ENCODE assay signal across 14 cellular contexts in the genomic region with DNA sequence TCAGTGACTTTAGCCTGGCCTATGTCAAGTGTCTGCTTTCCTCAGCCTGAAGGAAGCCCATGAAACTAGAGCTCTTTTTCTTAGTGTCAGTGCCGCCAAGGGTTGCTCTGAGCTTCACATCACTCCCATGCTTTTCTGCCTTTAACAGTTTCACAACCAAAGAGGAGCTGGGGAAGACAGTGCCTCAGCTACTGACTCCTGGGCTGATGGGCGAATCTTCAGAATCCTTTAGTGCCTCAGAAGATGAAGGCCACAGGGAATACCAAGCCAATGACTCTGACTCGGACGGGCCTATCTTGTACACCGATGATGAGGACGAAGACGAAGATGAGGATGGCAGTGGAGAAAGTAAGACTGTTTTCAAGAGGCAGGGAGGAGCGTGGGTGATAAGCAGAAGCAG.
DNase-seq lines count a peak whose midpoint lies in the region; ATAC-seq and TF ChIP-seq lines count a peak whose summit lies in the region.
"Had no signal": no experiment of that assay in that cellular context is flagged by ENCODE, and none has a peak within 500 bp of the region (broad histone marks: within the 10 kb centered on the region; RNA-seq: fewer than 3 reads in every experiment).

No MANE protein-coding gene starts in this region.

- peak overlapping the region; percentile 62 for H3K27ac Mint-ChIP-seq in mesothelial cell of epicardium
- H3K27ac Mint-ChIP-seq in CD8-positive, alpha-beta T cell: no peak overlapping the region

- H3K27ac ChIP-seq in esophagus squamous epithelium (peak overlapping the region; percentile 50 to 86 (median 80)), suprapubic skin (peak overlapping the region; percentile 11), mesendoderm (ENCODE audit: low read depth, low read length) (no peak overlapping the region)
- no peak overlapping the region for H3K27ac ChIP-seq in CD8-positive, alpha-beta T cell (ENCODE audit: low read depth, low read length)
- H3K27ac ChIP-seq: BLaER1 treated with 17β-estradiol and CSF1 and Interleukin-3, amounts not matched to agents 10 nM and 100 nM; right lobe of liver had no signal

- H3K36me3 ChIP-seq in esophagus squamous epithelium: peaks cover 0 to 49% (median 0%) of the 10 kb centered on the region in 3 donors
- peaks cover 10% of the 10 kb centered on the region for H3K36me3 ChIP-seq in suprapubic skin
- no peaks in the 10 kb centered on the region for H3K36me3 ChIP-seq in CD8-positive, alpha-beta T cell (ENCODE audit: insufficient read depth, low read length)
- H3K36me3 ChIP-seq in mesendoderm (ENCODE audit: control insufficient read depth, insufficient read depth, low read length): peaks cover 2% of the 10 kb centered on the region
- H3K36me3 ChIP-seq: HAP-1 had no signal

- no peak overlapping the region for H2BK15ac ChIP-seq in mesendoderm (replicated peaks; ENCODE audit: low read depth)

- peaks cover 4% of the 10 kb centered on the region for H3K9me3 Mint-ChIP-seq in mesothelial cell of epicardium
- H3K9me3 Mint-ChIP-seq in CD8-positive, alpha-beta T cell: no peaks in the 10 kb centered on the region
- H3K9me3 Mint-ChIP-seq: activated naive CD8-positive, alpha-beta T cell treated with anti-CD3 and anti-CD28 coated beads, Interleukin-2, amount 50 U/mL, for 24 hours had no signal

- H3K4me3 Mint-ChIP-seq in mesothelial cell of epicardium: no peak overlapping the region
- no peak overlapping the region for H3K4me3 Mint-ChIP-seq in CD8-positive, alpha-beta T cell
- H3K4me3 Mint-ChIP-seq: activated naive CD8-positive, alpha-beta T cell treated with anti-CD3 and anti-CD28 coated beads, Interleukin-2, amount 50 U/mL, for 24 hours had no signal

- H4K5ac ChIP-seq in mesendoderm (ENCODE audit: low read length): no peak overlapping the region

- H3K27me3 ChIP-seq in esophagus squamous epithelium (no peaks in the 10 kb centered on the region), suprapubic skin (no peaks in the 10 kb centered on the region), mesendoderm (ENCODE audit: insufficient read depth, low read length, poor library complexity) (no peaks in the 10 kb centered on the region)
- H3K27me3 ChIP-seq in CD8-positive, alpha-beta T cell (ENCODE audit: insufficient read depth, low read length): no peaks in the 10 kb centered on the region
- H3K27me3 ChIP-seq: BLaER1 treated with 17β-estradiol and CSF1 and Interleukin-3, amounts not matched to agents 10 nM and 100 nM; right lobe of liver had no signal

- no peak overlapping the region for H3K4me2 ChIP-seq in mesendoderm (ENCODE audit: low read length)

- no peak overlapping the region for H2BK120ac ChIP-seq in mesendoderm (ENCODE audit: low read depth, low read length)

- no peak overlapping the region for H3K4me3 ChIP-seq in esophagus squamous epithelium
- no peak overlapping the region for H3K4me3 ChIP-seq in suprapubic skin
- no peak overlapping the region for H3K4me3 ChIP-seq in CD8-positive, alpha-beta T cell (ENCODE audit: low read depth, low read length)
- no peak overlapping the region for H3K4me3 ChIP-seq in mesendoderm (ENCODE audit: low read length)
- H3K4me3 ChIP-seq: BLaER1 treated with 17β-estradiol and CSF1 and Interleukin-3, amounts not matched to agents 10 nM and 100 nM; HAP-1; right lobe of liver had no signal

- H3K9ac ChIP-seq in mesendoderm (ENCODE audit: low read length): no peak overlapping the region
- H3K9ac ChIP-seq: BLaER1 treated with 17β-estradiol and CSF1 and Interleukin-3, amounts not matched to agents 10 nM and 100 nM had no signal

- no peak for ATAC-seq in CD8-positive, alpha-beta T cell
- ATAC-seq: right lobe of liver had no signal

- H3K4me1 ChIP-seq in esophagus squamous epithelium (peaks cover 9 to 49% (median 32%) of the 10 kb centered on the region in 3 donors), suprapubic skin (peaks cover 22% of the 10 kb centered on the region), mesendoderm (ENCODE audit: control insufficient read depth, low read depth, low read length) (no peaks in the 10 kb centered on the region)
- H3K4me1 ChIP-seq in CD8-positive, alpha-beta T cell (ENCODE audit: insufficient read depth, low read length): no peaks in the 10 kb centered on the region
- H3K4me1 ChIP-seq: HAP-1 had no signal

- H3K79me1 ChIP-seq in mesendoderm (ENCODE audit: low read length): no peaks in the 10 kb centered on the region

- H2AK5ac ChIP-seq in mesendoderm (ENCODE audit: low read length): no peak overlapping the region

- TF ChIP-seq EP300 in suprapubic skin (IDR thresholded peaks at IDR 0.05): no peak

- no peaks in the 10 kb centered on the region for H3K79me2 ChIP-seq in mesendoderm (ENCODE audit: control insufficient read depth, insufficient read depth, low read length)

- H3K18ac ChIP-seq in mesendoderm (ENCODE audit: low read length): no peak overlapping the region

- H4K8ac ChIP-seq in mesendoderm (ENCODE audit: low read depth, low read length): no peak overlapping the region

- POLR2A ChIA-PET in CD8-positive, alpha-beta T cell (lab: Charles Lee): no interaction called here

- H3K4me1 Mint-ChIP-seq in mesothelial cell of epicardium: peaks cover 26% of the 10 kb centered on the region
- H3K4me1 Mint-ChIP-seq in CD8-positive, alpha-beta T cell (ENCODE audit: low read depth): no peaks in the 10 kb centered on the region

- H2BK5ac ChIP-seq in mesendoderm (ENCODE audit: low read length): no peak overlapping the region

- H3K27me3 Mint-ChIP-seq in mesothelial cell of epicardium (ENCODE audit: low read depth): no peaks in the 10 kb centered on the region
- H3K27me3 Mint-ChIP-seq in CD8-positive, alpha-beta T cell (ENCODE audit: low read depth): no peaks in the 10 kb centered on the region
- H3K27me3 Mint-ChIP-seq: activated naive CD8-positive, alpha-beta T cell treated with anti-CD3 and anti-CD28 coated beads, Interleukin-2, amount 50 U/mL, for 24 hours had no signal

- no peak for TF ChIP-seq CTCF in esophagus squamous epithelium (IDR thresholded peaks at IDR 0.05)
- TF ChIP-seq CTCF in mesothelial cell of epicardium (IDR thresholded peaks at IDR 0.05; ENCODE audit: unreplicated experiment): no peak
- no peak for TF ChIP-seq CTCF in suprapubic skin (IDR thresholded peaks at IDR 0.05)
- no peak for TF ChIP-seq CTCF in CD8-positive, alpha-beta T cell (IDR thresholded peaks at IDR 0.05)

- H3K4ac ChIP-seq in mesendoderm (ENCODE audit: low read depth, low read length): no peak overlapping the region

- WGBS in esophagus squamous epithelium, 2 donors: 61 to 81% methylated on average over 8 of the region's 8 CpGs
- 69% methylated on average over 8 of the region's 8 CpGs for WGBS in suprapubic skin
- WGBS in mesendoderm (ENCODE audit: extremely low coverage, insufficient coverage, low lambda C conversion rate): no CpG with 5 or more reads among the region's 8 CpGs

- DNase-seq in LHCN-M2 (ENCODE audit: low read depth): peak; percentile 14
- DNase-seq in esophagus squamous epithelium (lab: John Stamatoyannopoulos, UW): no peak
- DNase-seq in mesothelial cell of epicardium (ENCODE audit: low spot score in 2 of 2, unreplicated experiment in 2 of 2): no peak
- no peak for DNase-seq in suprapubic skin (ENCODE audit: low spot score in 2 of 2)
- DNase-seq in effector CD4-positive, alpha-beta T cell: no peak
- DNase-seq in cortex of kidney (lab: John Stamatoyannopoulos, UW): no peak
- DNase-seq in CD8-positive, alpha-beta T cell: no peak
- DNase-seq in mesendoderm: no peak
- DNase-seq: activated naive CD8-positive, alpha-beta T cell treated with anti-CD3 and anti-CD28 coated beads, Interleukin-2, amount 50 U/mL, for 24 hours; NCI-H2029 treated with DMSO at 0.1 percent for 48 hours; NCI-H510A treated with DMSO at 0.1 percent for 48 hours; right lobe of liver had no signal

- intact Hi-C loops in esophagus squamous epithelium (cut with DNase I): no loop called here
- intact Hi-C loops in CD8-positive, alpha-beta T cell (cut with DNase I, micrococcal nuclease): no loop called here

- CTCF ChIA-PET in CD8-positive, alpha-beta T cell (lab: Charles Lee): no interaction called here

- TF ChIP-seq POLR2A in esophagus squamous epithelium (IDR thresholded peaks at IDR 0.05): no peak
- TF ChIP-seq POLR2A in suprapubic skin (IDR thresholded peaks at IDR 0.05): no peak

- H3K23ac ChIP-seq in mesendoderm (ENCODE audit: low read length): no peak overlapping the region

- no peak overlapping the region for H3K56ac ChIP-seq in mesendoderm (ENCODE audit: low read length)

- H3K36me3 Mint-ChIP-seq in mesothelial cell of epicardium: peaks cover 35% of the 10 kb centered on the region
- peaks cover 42% of the 10 kb centered on the region for H3K36me3 Mint-ChIP-seq in CD8-positive, alpha-beta T cell

- no peaks in the 10 kb centered on the region for H3K9me3 ChIP-seq in esophagus squamous epithelium
- H3K9me3 ChIP-seq in suprapubic skin: no peaks in the 10 kb centered on the region
- no peaks in the 10 kb centered on the region for H3K9me3 ChIP-seq in CD8-positive, alpha-beta T cell (ENCODE audit: low read length)
- H3K9me3 ChIP-seq: BLaER1 treated with 17β-estradiol and CSF1 and Interleukin-3, amounts not matched to agents 10 nM and 100 nM; HAP-1; right lobe of liver had no signal

Comparison
In these comparisons a context has a peak if more than half of its experiments do, and no peak if none do; other contexts are left out.
1. H3K27ac ChIP-seq: peak in esophagus squamous epithelium (4 of 4) and suprapubic skin (single experiment); none in CD8-positive, alpha-beta T cell (single experiment) and mesendoderm (single experiment).